14 cellular contexts compared by ENCODE assay signal in genomic region chr18:25235648-25236047, GRCh38.
"Had no signal": no experiment of that assay in that cellular context is flagged by ENCODE, and none has a peak within 500 bp of the region (broad histone marks: within the 10 kb centered on the region; RNA-seq: fewer than 3 reads in every experiment).

No MANE protein-coding gene starts in this region.

- H3K27me3 ChIP-seq: adrenal gland, foreskin keratinocyte, neutrophil had no signal

- H2AFZ ChIP-seq: parathyroid adenoma had no signal

- H3K27ac ChIP-seq: adrenal gland, foreskin keratinocyte, neutrophil, parathyroid adenoma had no signal

- H3K79me2 ChIP-seq: parathyroid adenoma had no signal

- H3K9ac ChIP-seq: parathyroid adenoma had no signal

- H3K4me2 ChIP-seq: smooth muscle cell had no signal

- H3K4me3 ChIP-seq: adrenal gland, lung, smooth muscle cell had no signal

- DNase-seq: activated CD4-positive, alpha-beta T cell treated with anti-CD3 and anti-CD28 coated beads for 36 hours; activated CD4-positive, alpha-beta T cell treated with anti-CD3 and anti-CD28 coated beads, Interleukin-2, amount 50 U/mL, for 48 hours; activated gamma-delta T cell treated with Interleukin-2 at 50 U/mL for 16 hours; activated T-cell treated with anti-CD3 and anti-CD28 coated beads for 4 hours; adrenal gland; effector memory CD8-positive, alpha-beta T cell; foreskin keratinocyte; hypothalamus; islet precursor cell; stimulated activated CD4-positive, alpha-beta T cell treated with anti-CD3 and anti-CD28 coated beads, Interleukin-4, amount 100 ng/mL, for 4 hours had no signal

- H3K36me3 ChIP-seq: adrenal gland, neutrophil had no signal

- H3K4me1 ChIP-seq: foreskin keratinocyte, parathyroid adenoma had no signal

- H3K9me3 ChIP-seq: adrenal gland, neutrophil had no signal
